Comparison of ENCODE assay signal across 16 cellular contexts in the genomic region with DNA sequence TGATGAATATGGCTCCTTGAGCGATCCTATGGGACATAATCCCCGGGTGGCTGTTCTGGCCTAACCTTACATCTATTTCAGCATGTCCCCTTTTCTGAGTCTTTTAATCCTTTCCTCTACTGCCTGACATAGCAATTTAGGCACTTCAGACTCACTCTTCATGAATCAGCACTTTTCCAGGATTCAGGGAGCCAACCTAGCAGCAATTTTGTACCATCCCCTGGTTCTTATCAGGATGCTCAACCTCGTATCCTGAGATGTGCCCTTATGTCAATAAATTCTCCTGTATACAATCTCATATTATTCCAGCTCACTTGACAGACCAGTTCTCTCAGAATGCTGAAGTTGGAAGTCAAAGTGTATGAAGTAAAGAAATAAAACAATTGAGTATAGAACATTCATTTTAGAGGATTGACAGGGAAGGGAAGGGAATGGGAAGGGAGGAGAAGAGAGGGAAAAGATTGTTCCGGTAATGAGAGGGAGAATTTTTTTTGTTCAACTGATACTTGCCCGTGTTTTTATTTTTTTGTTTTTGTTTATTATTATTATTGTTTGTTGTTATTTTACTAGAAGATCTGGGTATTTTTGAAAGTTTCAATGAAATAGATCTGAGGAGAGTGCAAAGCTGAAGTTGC. TPM values are rescaled to one million over a fixed set of nuclear protein-coding genes. Genes with fewer than 3 reads are reported as not detected.
A peak's percentile ranks its signal among the peaks of the same experiment; 100 is the strongest.
DNase-seq lines count a peak whose midpoint lies in the region; ATAC-seq, FAIRE-seq and TF ChIP-seq lines count a peak whose summit lies in the region.
"Had no signal": no experiment of that assay in that cellular context is flagged by ENCODE, and none has a peak within 500 bp of the region (broad histone marks: within the 10 kb centered on the region; RNA-seq: fewer than 3 reads in every experiment).

No MANE protein-coding gene starts in this region.

- peaks cover 52% of the 10 kb centered on the region for H3K4me1 Mint-ChIP-seq in activated naive CD4-positive, alpha-beta T cell treated with anti-CD3 and anti-CD28 coated beads for 36 hours (ENCODE audit: low read depth)
- peaks cover 5% of the 10 kb centered on the region for H3K4me1 Mint-ChIP-seq in osteocyte (ENCODE audit: unreplicated experiment)
- H3K4me1 Mint-ChIP-seq: nephron had no signal

- H3K27ac Mint-ChIP-seq in activated naive CD4-positive, alpha-beta T cell treated with anti-CD3 and anti-CD28 coated beads for 36 hours, result peak overlapping the region; percentile 17
- no peak overlapping the region for H3K27ac Mint-ChIP-seq in osteocyte (ENCODE audit: unreplicated experiment)
- H3K27ac Mint-ChIP-seq: nephron had no signal

- TF ChIP-seq POLR2A in K562 (conservative IDR thresholded peaks at IDR 0.05), result no peak
- no peak for TF ChIP-seq POLR2A in spleen (IDR thresholded peaks at IDR 0.05)

- H3K79me2 ChIP-seq in GM23248 (ENCODE audit: insufficient read depth) (no peaks in the 10 kb centered on the region), K562 (ENCODE audit: control insufficient read depth, insufficient read depth, low read length) (no peaks in the 10 kb centered on the region)

- no peaks in the 10 kb centered on the region for H3K27me3 Mint-ChIP-seq in activated naive CD4-positive, alpha-beta T cell treated with anti-CD3 and anti-CD28 coated beads for 36 hours (ENCODE audit: low read depth)
- H3K27me3 Mint-ChIP-seq in osteocyte (ENCODE audit: unreplicated experiment), result peaks cover 9% of the 10 kb centered on the region

- peak; percentile 29 for ATAC-seq in K562
- ATAC-seq: left ventricle myocardium superior had no signal

- H3K9ac ChIP-seq in GM23248 (no peak overlapping the region), K562 (ENCODE audit: insufficient read depth in 1 of 2, low read depth in 2 of 2, low read length in 2 of 2) (peak overlapping the region in 1 of 2 experiments; percentile 66; a peak in 2 of 4 replicates)

- CTCF ChIA-PET in activated naive CD4-positive, alpha-beta T cell treated with anti-CD3 and anti-CD28 coated beads for 36 hours (lab: Charles Lee), result interaction anchor here (0.6 to 1.5 kb wide), 2 partner anchors 16 to 24 kb away, joined by 3 to 5 read pairs; a partner anchor contains a TSS
- CTCF ChIA-PET in K562 (lab: Yijun Ruan, JAX; ENCODE audit: low intra/inter-chr PET ratio), result no interaction called here

- peaks cover 13% of the 10 kb centered on the region for H3K27me3 ChIP-seq in GM23248 (replicated peaks; ENCODE audit: insufficient read depth)
- H3K27me3 ChIP-seq in K562 (ENCODE audit: control insufficient read depth in 2 of 2, insufficient read depth in 2 of 2, low read length in 2 of 2), result no peaks in the 10 kb centered on the region
- no peaks in the 10 kb centered on the region for H3K27me3 ChIP-seq in spleen (replicated peaks in 1 of 7)
- no peaks in the 10 kb centered on the region for H3K27me3 ChIP-seq in MG63

- intact Hi-C loops in activated naive CD4-positive, alpha-beta T cell treated with anti-CD3 and anti-CD28 coated beads for 36 hours (cut with micrococcal nuclease), result loop anchor here (1.0 to 10.0 kb wide), 8 partner anchors 8 to 1280 kb away; a partner anchor contains a TSS
- intact Hi-C loops in K562 (cut with micrococcal nuclease) (no loop called here), spleen (cut with DNase I; ENCODE audit: low total_unique reads) (no loop called here)

- TF ChIP-seq RAD21 in K562 (CRISPR knock-in tag; conservative IDR thresholded peaks at IDR 0.05 in 1 of 2, IDR thresholded peaks at IDR 0.05 in 1 of 2), result no peak; a peak in 1 of 4 replicates

- in situ Hi-C loops in GM23248 (cut with MboI) (no loop called here), K562 (cut with MboI) (no loop called here)

- peak; percentile 52; the same call in 1 of the 2 replicates for TF ChIP-seq EP300 in K562 (IDR thresholded peaks at IDR 0.05; ENCODE audit: low read length)

- no peaks in the 10 kb centered on the region for H3K9me2 ChIP-seq in GM23248 (ENCODE audit: insufficient read depth)

- H3K4me3 ChIP-seq in GM23248, result no peak overlapping the region
- H3K4me3 ChIP-seq in K562, result no peak overlapping the region
- no peak overlapping the region for H3K4me3 ChIP-seq in spleen
- H3K4me3 ChIP-seq in MG63, result no peak overlapping the region

- no peak overlapping the region for H3K27ac ChIP-seq in GM23248
- H3K27ac ChIP-seq in K562 (ENCODE audit: extremely low read depth, low read depth, low read length), result peak overlapping the region; percentile 76
- H3K27ac ChIP-seq in spleen, result peak overlapping the region in 6 of 8 donors; percentile 67 to 90 (median 86)

- no TSS peak for BruUV-seq in K562 (replicated peaks; lab: Mats Ljungman, UMichigan)

- no peak for TF ChIP-seq CTCF in K562 (IDR thresholded peaks at IDR 0.05 in 2 of 3, conservative IDR thresholded peaks at IDR 0.05 in 1 of 3; ENCODE audit: insufficient read depth in 2 of 3, low read depth in 1 of 3, low read length in 3 of 3)
- no peak for TF ChIP-seq CTCF in spleen (IDR thresholded peaks at IDR 0.05 in 8 of 11, conservative IDR thresholded peaks at IDR 0.05 in 3 of 11)
- TF ChIP-seq CTCF in osteocyte (IDR thresholded peaks at IDR 0.05), result no peak

- no peaks in the 10 kb centered on the region for H3F3A ChIP-seq in GM23248 (ENCODE audit: insufficient read depth)

- WGBS in GM23248 (ENCODE audit: low coverage in 1 of 2, low lambda C conversion rate in 2 of 2, missing lambda C conversion rate in 2 of 2), 2 experiments, result 58 to 59% methylated on average over 5 of the region's 5 CpGs
- 28% methylated on average over 5 of the region's 5 CpGs for WGBS in K562 (ENCODE audit: insufficient coverage, low coverage, missing lambda C conversion rate)
- WGBS in spleen, 5 donors, result 79 to 94% (median 81%) methylated on average over 5 of the region's 5 CpGs

- H4K20me1 ChIP-seq in GM23248 (ENCODE audit: insufficient read depth) (no peaks in the 10 kb centered on the region), K562 (replicated peaks; ENCODE audit: control insufficient read depth, insufficient read depth, low read length) (no peaks in the 10 kb centered on the region)

- no peak overlapping the region for H2AFZ ChIP-seq in GM23248
- H2AFZ ChIP-seq in K562 (ENCODE audit: low read depth, low read length), result peak overlapping the region; percentile 82

- FAIRE-seq in K562 (lab: Jason Lieb, UNC), result peak; percentile 71

- H3K9me3 ChIP-seq in GM23248 (ENCODE audit: low read depth) (no peaks in the 10 kb centered on the region), K562 (replicated peaks; ENCODE audit: control insufficient read depth, insufficient read depth, low read depth, low read length) (no peaks in the 10 kb centered on the region; the same call in 1 of the 2 replicates), spleen (no peaks in the 10 kb centered on the region), MG63 (no peaks in the 10 kb centered on the region)

- no peaks in the 10 kb centered on the region for H3K9me1 ChIP-seq in K562 (ENCODE audit: control insufficient read depth, insufficient read depth, low read length)

- no peaks in the 10 kb centered on the region for H3K4me1 ChIP-seq in GM23248 (ENCODE audit: insufficient read depth)
- H3K4me1 ChIP-seq in K562 (replicated peaks in 1 of 2; ENCODE audit: control insufficient read depth in 2 of 2, insufficient read depth in 2 of 2, low read length in 2 of 2), result peaks cover 22 to 30% of the 10 kb centered on the region in 2 experiments
- peaks cover 0 to 29% (median 22%) of the 10 kb centered on the region in 6 donors for H3K4me1 ChIP-seq in spleen

- H3K36me3 ChIP-seq in GM23248 (ENCODE audit: low read depth) (no peaks in the 10 kb centered on the region), K562 (ENCODE audit: control insufficient read depth, insufficient read depth, low read length) (no peaks in the 10 kb centered on the region), spleen (no peaks in the 10 kb centered on the region), MG63 (no peaks in the 10 kb centered on the region)

- H3K36me3 Mint-ChIP-seq in activated naive CD4-positive, alpha-beta T cell treated with anti-CD3 and anti-CD28 coated beads for 36 hours (ENCODE audit: low read depth), result no peaks in the 10 kb centered on the region
- H3K36me3 Mint-ChIP-seq in osteocyte (ENCODE audit: unreplicated experiment), result no peaks in the 10 kb centered on the region

- H3K4me2 ChIP-seq in GM23248 (ENCODE audit: unreplicated experiment) (peak overlapping the region; percentile 4), K562 (ENCODE audit: insufficient read depth, low read length) (peak overlapping the region; percentile 72)

- H3K4me3 Mint-ChIP-seq in activated naive CD4-positive, alpha-beta T cell treated with anti-CD3 and anti-CD28 coated beads for 36 hours, result no peak overlapping the region
- H3K4me3 Mint-ChIP-seq in osteocyte (ENCODE audit: unreplicated experiment), result no peak overlapping the region
- H3K4me3 Mint-ChIP-seq: nephron had no signal

- POLR2A ChIA-PET in K562 (lab: Yijun Ruan, JAX), result interaction anchor here (0.5 to 2.3 kb wide), 6 partner anchors 10 to 352 kb away, joined by 3 to 13 read pairs (median 4); a partner anchor contains a TSS

- DNase-seq in activated naive CD4-positive, alpha-beta T cell treated with anti-CD3 and anti-CD28 coated beads for 36 hours, result no peak
- DNase-seq in activated naive CD4-positive, alpha-beta T cell (lab: John Stamatoyannopoulos, UW), result no peak
- DNase-seq in GM23248, result no peak
- peak in 2 of 4 experiments; percentile 64 to 77 for DNase-seq in K562 (ENCODE audit: extremely low read depth in 1 of 4, low spot score in 3 of 4)
- no peak for DNase-seq in spleen
- no peak for DNase-seq in MG63
- DNase-seq in middle frontal gyrus (ENCODE audit: extremely low spot score, low spot score), result no peak
- no peak for DNase-seq in osteocyte (ENCODE audit: extremely low spot score, unreplicated experiment)
- DNase-seq: activated CD8-positive, alpha-beta memory T cell treated with anti-CD3 and anti-CD28 coated beads, Interleukin-2, amount 50 U/mL, for 48 hours; amygdala; foreskin melanocyte; Karpas-422; left ventricle myocardium superior; NCI-H1436 treated with DMSO at 0.1 percent for 48 hours; NCI-H446 had no signal

- no peaks in the 10 kb centered on the region for H3K9me3 Mint-ChIP-seq in activated naive CD4-positive, alpha-beta T cell treated with anti-CD3 and anti-CD28 coated beads for 36 hours
- no peaks in the 10 kb centered on the region for H3K9me3 Mint-ChIP-seq in osteocyte (ENCODE audit: unreplicated experiment)
- H3K9me3 Mint-ChIP-seq: nephron had no signal

RNA-seq across cellular contexts. Expression of a gene that starts 8.2 kb away (rescaled TPM):
- 100 to 1,000 TPM; 131 to 134 TPM for total RNA-seq in activated naive CD4-positive, alpha-beta T cell treated with anti-CD3 and anti-CD28 coated beads for 36 hours
- 30.5 and 36.4 TPM in 2 replicates for total RNA-seq in GM23248 (2014; rRNA removed; shearing (Covaris generic))
- 28.8 and 29.9 TPM in 2 replicates for polyA plus RNA-seq in GM23248 (2016; fragmentation: Nextera tagmentation; extraction: Ambion mirVana)
- total RNA-seq in K562 (2011; cell fraction: chromatin; rRNA removed; ENCODE audit: low replicate concordance), result 53.8 and 57.1 TPM in 2 replicates
- 29.0 and 32.2 TPM in 2 replicates for total RNA-seq in K562 (2011; cell fraction: nucleolus; rRNA removed)
- total RNA-seq in K562 (2011; cell fraction: nucleoplasm; rRNA removed), result 34.5 and 41.2 TPM in 2 replicates
- 23.9 and 26.4 TPM in 2 replicates for total RNA-seq in K562 (2014; rRNA removed)
- total RNA-seq in K562 (2014; rRNA removed; fragmentation: Illumina TruSeq; extraction: Trizol), result 34.0 TPM in 2 replicates
- 38.9 and 40.5 TPM in 2 replicates for total RNA-seq in K562 (2015; rRNA removed; fragmentation: Illumina TruSeq; extraction: Trizol)
- 33.0 and 33.8 TPM in 2 replicates for total RNA-seq in K562 (2021)
- polyA plus RNA-seq in K562 (2011; rRNA removed), result 16.9 and 22.4 TPM in 2 replicates
- polyA plus RNA-seq in K562 (2011; cell fraction: cytosol; rRNA removed), result 13.3 and 18.4 TPM in 2 replicates
- 12.9 and 17.7 TPM in 2 replicates for polyA plus RNA-seq in K562 (2011; cell fraction: nucleus; rRNA removed)
- polyA plus RNA-seq in K562 (2012), result 20.5 and 21.0 TPM in 2 replicates
- polyA plus RNA-seq in K562 (2014; fragmentation: Illumina TruSeq; extraction: Trizol), result 22.8 and 30.9 TPM in 2 replicates
- polyA plus RNA-seq in K562 (2014; fragmentation: Nextera tagmentation; extraction: Ambion mirVana), result 10 to 100 TPM; 11.9 to 13.4 TPM
- polyA plus RNA-seq in K562 (2014; rRNA removed), result 18.0 and 18.7 TPM in 2 replicates
- polyA minus RNA-seq in K562 (2011; rRNA and poly(A)+ RNA removed), result 29.5 and 40.3 TPM in 2 replicates
- polyA minus RNA-seq in K562 (2011; cell fraction: cytosol; rRNA and poly(A)+ RNA removed), result 24.2 and 28.1 TPM in 2 replicates
- 17.8 and 38.4 TPM in 2 replicates for polyA minus RNA-seq in K562 (2011; cell fraction: nucleus; rRNA and poly(A)+ RNA removed)
- 10 to 100 TPM; 53.4 to 82.4 (median 68.3) TPM for total RNA-seq in spleen
- 10 to 100 TPM; 12.7 to 19.0 (median 13.0) TPM for polyA plus RNA-seq in spleen
- 23.0 and 23.4 TPM in 2 replicates for total RNA-seq in MG63 (2014; rRNA removed; shearing (Covaris generic); ENCODE audit: low replicate concordance)
- total RNA-seq in osteocyte, result 42.7 and 43.0 TPM in 2 replicates
